ENCODE assay signal across 18 cellular contexts in the genomic region with DNA sequence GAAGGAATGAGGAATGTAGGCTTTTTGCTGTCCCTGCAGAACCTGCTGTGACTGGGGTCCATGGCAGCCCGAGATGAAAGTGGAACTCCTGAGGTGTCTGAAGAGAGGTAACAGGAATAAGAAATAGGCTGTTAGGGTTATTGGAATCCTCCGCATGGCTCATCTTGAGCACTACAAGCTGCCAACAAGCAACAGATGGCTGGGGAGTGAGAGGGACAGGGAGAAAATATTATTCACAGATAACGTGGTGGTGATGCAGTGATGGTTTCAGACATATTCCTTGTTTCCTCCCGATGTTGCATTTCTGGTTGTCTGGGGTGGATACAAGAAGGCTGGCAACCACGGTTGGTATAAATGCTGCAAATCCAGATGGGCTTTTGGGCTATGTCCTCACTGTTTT.
"Had no signal": no experiment of that assay in that cellular context is flagged by ENCODE, and none has a peak within 500 bp of the region (broad histone marks: within the 10 kb centered on the region; RNA-seq: fewer than 3 reads in every experiment).

No MANE protein-coding gene starts in this region.

- H3K27me3 Mint-ChIP-seq: activated CD8-positive, alpha-beta memory T cell treated with anti-CD3 and anti-CD28 coated beads, Interleukin-2, amount 10 ng/mL, durations not matched to agents 7 days and 5 days; activated naive CD8-positive, alpha-beta T cell treated with anti-CD3 and anti-CD28 coated beads, Interleukin-2, amount 10 ng/mL, durations not matched to agents 7 days and 5 days; central memory CD8-positive, alpha-beta T cell; effector memory CD8-positive, alpha-beta T cell; naive B cell; stimulated activated naive B cell treated with anti-CD40 and anti-IgM and Interleukin-4, amounts not matched to agents 10 μg/mL and 1 μg/mL and 100 μg/mL, for 72 hours had no signal

- H3K4me3 Mint-ChIP-seq: activated CD8-positive, alpha-beta memory T cell treated with anti-CD3 and anti-CD28 coated beads, Interleukin-2, amount 10 ng/mL, durations not matched to agents 7 days and 5 days; activated naive CD8-positive, alpha-beta T cell treated with anti-CD3 and anti-CD28 coated beads, Interleukin-2, amount 10 ng/mL, durations not matched to agents 7 days and 5 days; central memory CD8-positive, alpha-beta T cell; effector memory CD8-positive, alpha-beta T cell; naive B cell; stimulated activated naive B cell treated with anti-CD40 and anti-IgM and Interleukin-4, amounts not matched to agents 10 μg/mL and 1 μg/mL and 100 μg/mL, for 72 hours had no signal

- H3K4me1 Mint-ChIP-seq: activated CD8-positive, alpha-beta memory T cell treated with anti-CD3 and anti-CD28 coated beads, Interleukin-2, amount 10 ng/mL, durations not matched to agents 7 days and 5 days; central memory CD8-positive, alpha-beta T cell had no signal

- H3K27me3 ChIP-seq: brain microvascular endothelial cell, spleen, upper lobe of right lung had no signal

- ATAC-seq: activated CD8-positive, alpha-beta memory T cell treated with anti-CD3 and anti-CD28 coated beads, Interleukin-2, amount 10 ng/mL, durations not matched to agents 7 days and 5 days; effector memory CD8-positive, alpha-beta T cell; mucosa of descending colon; stimulated activated naive B cell treated with anti-CD40 and anti-IgM and Interleukin-4, amounts not matched to agents 10 μg/mL and 1 μg/mL and 100 μg/mL, for 72 hours; upper lobe of right lung had no signal

- H3K9me3 Mint-ChIP-seq: activated naive CD8-positive, alpha-beta T cell treated with anti-CD3 and anti-CD28 coated beads, Interleukin-2, amount 10 ng/mL, durations not matched to agents 7 days and 5 days; central memory CD8-positive, alpha-beta T cell; effector memory CD8-positive, alpha-beta T cell; naive B cell; stimulated activated naive B cell treated with anti-CD40 and anti-IgM and Interleukin-4, amounts not matched to agents 10 μg/mL and 1 μg/mL and 100 μg/mL, for 72 hours had no signal

- H3K9me3 ChIP-seq: mucosa of descending colon, spleen, upper lobe of right lung had no signal

- H3K27ac Mint-ChIP-seq: activated CD8-positive, alpha-beta memory T cell treated with anti-CD3 and anti-CD28 coated beads, Interleukin-2, amount 10 ng/mL, durations not matched to agents 7 days and 5 days; activated naive CD8-positive, alpha-beta T cell treated with anti-CD3 and anti-CD28 coated beads, Interleukin-2, amount 10 ng/mL, durations not matched to agents 7 days and 5 days; stimulated activated naive B cell treated with anti-CD40 and anti-IgM and Interleukin-4, amounts not matched to agents 10 μg/mL and 1 μg/mL and 100 μg/mL, for 72 hours had no signal

- H3K4me1 ChIP-seq: spleen, upper lobe of right lung had no signal

- H3K4me3 ChIP-seq: mucosa of descending colon, spleen, upper lobe of right lung had no signal

- H3K27ac ChIP-seq: brain microvascular endothelial cell, spleen, upper lobe of right lung, WERI-Rb-1 had no signal

- DNase-seq: activated CD4-positive, alpha-beta T cell treated with anti-CD3 and anti-CD28 coated beads for 1 hour; activated CD4-positive, alpha-beta T cell treated with anti-CD3 and anti-CD28 coated beads, Interleukin-2, amount 50 U/mL, for 48 hours; activated CD8-positive, alpha-beta memory T cell treated with anti-CD3 and anti-CD28 coated beads, Interleukin-2, amount 10 ng/mL, durations not matched to agents 7 days and 5 days; activated naive CD4-positive, alpha-beta T cell; activated naive CD8-positive, alpha-beta T cell treated with anti-CD3 and anti-CD28 coated beads, Interleukin-2, amount 10 ng/mL, durations not matched to agents 7 days and 5 days; brain microvascular endothelial cell; dermis blood vessel endothelial cell; effector memory CD8-positive, alpha-beta T cell; mesenchymal stem cell; mucosa of descending colon; naive B cell; spleen; stimulated activated CD4-positive, alpha-beta T cell treated with anti-CD3 and anti-CD28 coated beads, Interleukin-4, amount 100 ng/mL, for 4 hours; stimulated activated naive B cell treated with anti-CD40 and anti-IgM and Interleukin-4, amounts not matched to agents 10 μg/mL and 1 μg/mL and 100 μg/mL, for 72 hours; SW 1271; upper lobe of right lung; WERI-Rb-1 had no signal
